Comparison of ENCODE assay signal across 8 cellular contexts in genomic region chr12:56222531-56222895, GRCh38. TPM values are rescaled to one million over a fixed set of nuclear protein-coding genes. Genes with fewer than 3 reads are reported as not detected.
DNase-seq lines count a peak whose midpoint lies in the region; ATAC-seq and TF ChIP-seq lines count a peak whose summit lies in the region.

No MANE protein-coding gene starts in this region.

- no peaks in the 10 kb centered on the region for H3K9me3 ChIP-seq in CD4-positive, alpha-beta memory T cell (ENCODE audit: control insufficient read depth in 1 of 2, low read length in 2 of 2)
- no peaks in the 10 kb centered on the region for H3K9me3 ChIP-seq in effector memory CD4-positive, alpha-beta T cell (ENCODE audit: control insufficient read depth, low read length)
- no peaks in the 10 kb centered on the region for H3K9me3 ChIP-seq in neuronal stem cell (replicated peaks in 1 of 2; ENCODE audit: control insufficient read depth in 2 of 2, insufficient read depth in 1 of 2, low read depth in 1 of 2, low read length in 2 of 2)

- H2BK5ac ChIP-seq in neuronal stem cell (ENCODE audit: low read length): peak overlapping the region; percentile 47

- no peak for ATAC-seq in GM21390 (IDR thresholded peaks at IDR 0.05; ENCODE audit: unreplicated experiment)

- H3K4me3 ChIP-seq in CD4-positive, alpha-beta memory T cell (ENCODE audit: low read length in 2 of 2): peak overlapping the region; percentile 92
- H3K4me3 ChIP-seq in effector memory CD4-positive, alpha-beta T cell (ENCODE audit: insufficient read depth, low read depth, low read length, poor library complexity, severe bottlenecking): peak overlapping the region; percentile 100
- peak overlapping the region; percentile 72 to 88 for H3K4me3 ChIP-seq in neuronal stem cell (ENCODE audit: low read length in 2 of 2)

- peaks cover 42% of the 10 kb centered on the region for H3K4me1 ChIP-seq in CD4-positive, alpha-beta memory T cell (ENCODE audit: insufficient read depth, low read length)
- peaks cover 24% of the 10 kb centered on the region for H3K4me1 ChIP-seq in effector memory CD4-positive, alpha-beta T cell (ENCODE audit: control insufficient read depth, insufficient read depth, low read length, poor library complexity, severe bottlenecking)
- H3K4me1 ChIP-seq in neuronal stem cell (ENCODE audit: control insufficient read depth in 2 of 2, insufficient read depth in 1 of 2, low read depth in 1 of 2, low read length in 2 of 2): peaks cover 2 to 13% of the 10 kb centered on the region in 2 donors

- no peak for TF ChIP-seq CTCF in GM10266 (IDR thresholded peaks at IDR 0.05; ENCODE audit: control insufficient read depth, insufficient read depth, low read depth, missing control alignments)

- H2BK12ac ChIP-seq in neuronal stem cell (ENCODE audit: low read length): no peak overlapping the region

- peaks cover 0 to 1% (median 0%) of the 10 kb centered on the region in 8 donors for H3K9me3 Mint-ChIP-seq in CD4-positive, alpha-beta memory T cell

- CTCF ChIA-PET in CD4-positive, alpha-beta memory T cell (lab: Charles Lee; ENCODE audit: partially characterized antibody): interaction anchor here (0.9 to 3.9 kb wide), 26 partner anchors 9 to 484 kb away, joined by 3 to 61 read pairs (median 5); partner anchors contain the start of genes ANKRD52, COQ10A, ESYT1 and MYL6B

- H2AK5ac ChIP-seq in neuronal stem cell (ENCODE audit: low read depth, low read length): no peak overlapping the region

- no CpG with 5 or more reads among the region's 4 CpGs for WGBS in neuronal stem cell (ENCODE audit: extremely low coverage in 2 of 2, insufficient read length in 2 of 2, insufficient replicate concordance in 1 of 2), 2 donors

- H2BK15ac ChIP-seq in neuronal stem cell (ENCODE audit: low read length): no peak overlapping the region

- H2AFZ ChIP-seq in neuronal stem cell (ENCODE audit: low read length): peak overlapping the region; percentile 88

- peak overlapping the region; percentile 89 for H3K9ac ChIP-seq in neuronal stem cell (ENCODE audit: low read depth, low read length, poor library complexity)

- no peak for DNase-seq in CD4-positive, alpha-beta memory T cell
- DNase-seq in NCI-H774 (lab: John Stamatoyannopoulos, UW): peak; percentile 28
- no peak for DNase-seq in effector memory CD4-positive, alpha-beta T cell
- no peak for DNase-seq in neuronal stem cell (ENCODE audit: low spot score)
- no peak for DNase-seq in NCI-H446 treated with DMSO at 0.1 percent for 48 hours (lab: John Stamatoyannopoulos, UW)
- DNase-seq in GM10266 (ENCODE audit: extremely low spot score): no peak
- DNase-seq in cerebellum (ENCODE audit: low spot score): no peak

- peaks cover 8% of the 10 kb centered on the region for H3K79me1 ChIP-seq in neuronal stem cell (ENCODE audit: low read depth, low read length)

- H3K36me3 Mint-ChIP-seq in CD4-positive, alpha-beta memory T cell: peaks cover 0 to 14% of the 10 kb centered on the region in 2 donors

- no peak overlapping the region for H3K23ac ChIP-seq in neuronal stem cell (ENCODE audit: low read depth, low read length, poor library complexity)

- peak overlapping the region; percentile 98 to 100 (median 99) for H3K27ac Mint-ChIP-seq in CD4-positive, alpha-beta memory T cell

- no peak overlapping the region for H3K14ac ChIP-seq in neuronal stem cell (ENCODE audit: low read length)

- peak overlapping the region; percentile 79 for H3K4me2 ChIP-seq in neuronal stem cell (ENCODE audit: insufficient read depth, low read length, poor library complexity, severe bottlenecking)

- peak overlapping the region; percentile 93 to 99 (median 98) for H3K4me3 Mint-ChIP-seq in CD4-positive, alpha-beta memory T cell

- no peak overlapping the region for H3K18ac ChIP-seq in neuronal stem cell (ENCODE audit: low read length)

- no peak overlapping the region for H2BK120ac ChIP-seq in neuronal stem cell (ENCODE audit: low read depth, low read length)

- no peaks in the 10 kb centered on the region for H3K27me3 Mint-ChIP-seq in CD4-positive, alpha-beta memory T cell

- no peaks in the 10 kb centered on the region for H3K27me3 ChIP-seq in CD4-positive, alpha-beta memory T cell (ENCODE audit: insufficient read depth, low read length)
- no peaks in the 10 kb centered on the region for H3K27me3 ChIP-seq in effector memory CD4-positive, alpha-beta T cell (replicated peaks; ENCODE audit: control insufficient read depth, insufficient read depth, low read length, poor library complexity, severe bottlenecking)
- no peaks in the 10 kb centered on the region for H3K27me3 ChIP-seq in neuronal stem cell (ENCODE audit: control insufficient read depth in 3 of 3, insufficient read depth in 3 of 3, low read depth in 1 of 3, low read length in 3 of 3)

- no peak overlapping the region for H3K4ac ChIP-seq in neuronal stem cell (ENCODE audit: low read length)

- H4K8ac ChIP-seq in neuronal stem cell (ENCODE audit: low read depth, low read length): no peak overlapping the region

- H3K27ac ChIP-seq in CD4-positive, alpha-beta memory T cell (ENCODE audit: low read depth, low read length): peak overlapping the region; percentile 97
- peak overlapping the region; percentile 99 for H3K27ac ChIP-seq in effector memory CD4-positive, alpha-beta T cell (ENCODE audit: insufficient read depth, low read length, poor library complexity, severe bottlenecking)
- H3K27ac ChIP-seq in neuronal stem cell (replicated peaks; ENCODE audit: low read length): peak overlapping the region; percentile 92

- POLR2A ChIA-PET in CD4-positive, alpha-beta memory T cell (lab: Charles Lee; ENCODE audit: partially characterized antibody): interaction anchor here (0.7 to 4.1 kb wide), 48 partner anchors 9 to 503 kb away, joined by 3 to 98 read pairs (median 6); partner anchors contain the start of genes ANKRD52, ATP5F1B, CNPY2 and COQ10A

- no peaks in the 10 kb centered on the region for H3K36me3 ChIP-seq in CD4-positive, alpha-beta memory T cell (ENCODE audit: insufficient read depth, low read length)
- no peaks in the 10 kb centered on the region for H3K36me3 ChIP-seq in effector memory CD4-positive, alpha-beta T cell (ENCODE audit: control insufficient read depth, insufficient read depth, low read length)
- H3K36me3 ChIP-seq in neuronal stem cell (replicated peaks in 1 of 2; ENCODE audit: control insufficient read depth in 2 of 2, insufficient read depth in 2 of 2, low read length in 2 of 2): peaks cover 6 to 20% of the 10 kb centered on the region in 2 donors

- no peak overlapping the region for H4K91ac ChIP-seq in neuronal stem cell (ENCODE audit: low read depth, low read length, poor library complexity)

- intact Hi-C loops in CD4-positive, alpha-beta memory T cell (cut with micrococcal nuclease): loop anchor here (1.0 to 5.0 kb wide), 4 partner anchors 45 to 1005 kb away; partner anchors contain the start of genes COQ10A, SHMT2 and STAT2

- peaks cover 24 to 58% (median 43%) of the 10 kb centered on the region in 4 donors for H3K4me1 Mint-ChIP-seq in CD4-positive, alpha-beta memory T cell

RNA-seq across cellular contexts. Expression of gene RNF41, which starts 0.8 kb away (rescaled TPM):
- 10 to 100 TPM; 38.1 to 44.8 TPM for total RNA-seq in CD4-positive, alpha-beta memory T cell
- 10 to 100 TPM; 33.2 to 46.7 TPM for polyA plus RNA-seq in CD4-positive, alpha-beta memory T cell
- 39.8 TPM for polyA plus RNA-seq in neuronal stem cell (2013, experiment 1 of 2)
- 39.4 TPM for polyA plus RNA-seq in neuronal stem cell (2013, experiment 2 of 2)
- total RNA-seq in cerebellum: 64.3 TPM

RNA-seq across cellular contexts. Expression of gene NABP2, which starts 1.6 kb away (rescaled TPM):
- 10 to 100 TPM; 16.9 to 19.1 TPM for total RNA-seq in CD4-positive, alpha-beta memory T cell
- 1 to 10 TPM; 4.1 to 4.7 TPM for polyA plus RNA-seq in CD4-positive, alpha-beta memory T cell
- polyA plus RNA-seq in neuronal stem cell (2013, experiment 1 of 2): 28.0 TPM
- 28.1 TPM for polyA plus RNA-seq in neuronal stem cell (2013, experiment 2 of 2)
- total RNA-seq in cerebellum: 13.8 TPM

RNA-seq across cellular contexts. Expression of gene SLC39A5, which starts 7.3 kb away (rescaled TPM):
- total RNA-seq in CD4-positive, alpha-beta memory T cell: 1 to 10 TPM in 1 of 2 experiments, under 1 TPM in 1; 0.64 to 2.1 TPM
- not detected for polyA plus RNA-seq in CD4-positive, alpha-beta memory T cell
- polyA plus RNA-seq in neuronal stem cell (2013, experiment 1 of 2): 0.13 TPM
- polyA plus RNA-seq in neuronal stem cell (2013, experiment 2 of 2): 0.22 TPM
- 0.45 TPM for total RNA-seq in cerebellum

RNA-seq across cellular contexts. Expression of gene SMARCC2, which starts 33.2 kb away (rescaled TPM):
- 100 to 1,000 TPM; 192 to 199 TPM for total RNA-seq in CD4-positive, alpha-beta memory T cell
- polyA plus RNA-seq in CD4-positive, alpha-beta memory T cell: 10 to 100 TPM; 27.0 to 90.9 TPM
- polyA plus RNA-seq in neuronal stem cell (2013, experiment 1 of 2): 69.4 TPM
- 66.2 TPM for polyA plus RNA-seq in neuronal stem cell (2013, experiment 2 of 2)
- total RNA-seq in cerebellum: 96.5 TPM

RNA-seq across cellular contexts. Expression of gene ANKRD52, which starts 35.7 kb away (rescaled TPM):
- 10 to 100 TPM; 44.1 to 44.5 TPM for total RNA-seq in CD4-positive, alpha-beta memory T cell
- 10 to 100 TPM in 1 of 2 donors, 1 to 10 TPM in 1; 3.4 to 25.1 TPM for polyA plus RNA-seq in CD4-positive, alpha-beta memory T cell
- polyA plus RNA-seq in neuronal stem cell (2013, experiment 1 of 2): 17.4 TPM
- polyA plus RNA-seq in neuronal stem cell (2013, experiment 2 of 2): 17.5 TPM
- total RNA-seq in cerebellum: 16.6 TPM
